ENCODE assay signal across 9 cellular contexts in the genomic region with DNA sequence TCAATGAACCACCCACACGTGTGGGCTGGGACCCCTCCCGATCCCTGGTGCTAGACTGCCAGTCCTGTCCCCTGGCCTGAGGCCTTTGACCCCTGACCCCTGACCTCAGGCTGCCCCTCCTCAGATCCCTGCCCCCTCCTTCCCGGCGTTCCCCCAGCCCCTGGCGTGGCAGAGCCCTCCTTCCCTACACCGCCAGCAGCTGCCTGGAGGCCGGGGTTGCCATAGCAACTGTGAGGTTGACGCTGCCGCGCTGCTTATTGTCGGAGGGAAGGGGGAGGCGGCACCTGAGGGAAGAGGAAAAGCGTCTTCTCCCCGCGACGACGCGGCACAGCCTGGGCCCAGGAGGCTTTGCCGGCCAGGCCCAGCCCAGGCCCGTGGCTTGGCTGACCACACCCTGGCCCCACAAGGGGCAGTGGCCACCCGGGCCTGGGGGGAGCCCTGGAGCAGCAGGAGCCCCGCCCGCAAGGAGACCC. TPM values are rescaled to one million over a fixed set of nuclear protein-coding genes. Genes with fewer than 3 reads are reported as not detected.
A peak's percentile ranks its signal among the peaks of the same experiment; 100 is the strongest.
DNase-seq lines count a peak whose midpoint lies in the region; ATAC-seq and TF ChIP-seq lines count a peak whose summit lies in the region.
"Had no signal": no experiment of that assay in that cellular context is flagged by ENCODE, and none has a peak within 500 bp of the region (broad histone marks: within the 10 kb centered on the region; RNA-seq: fewer than 3 reads in every experiment).

No MANE protein-coding gene starts in this region.

- no peaks in the 10 kb centered on the region for H3K27me3 ChIP-seq in left ventricle myocardium inferior (ENCODE audit: low read depth)

- H3K36me3 ChIP-seq in left ventricle myocardium inferior: peaks cover 44% of the 10 kb centered on the region

- peak overlapping the region; percentile 46 for H3K27ac ChIP-seq in left ventricle myocardium inferior (replicated peaks)

- intact Hi-C loops in left ventricle myocardium inferior (cut with micrococcal nuclease): no loop called here

- peak; percentile 31 for DNase-seq in NCI-H1048 (lab: John Stamatoyannopoulos, UW)
- DNase-seq in SHP77 treated with DMSO at 0.1 percent for 48 hours (lab: John Stamatoyannopoulos, UW): peak; percentile 70
- DNase-seq in left ventricle myocardium inferior: peak; percentile 52
- DNase-seq in renal cortical epithelial cell (ENCODE audit: low read depth): peak; percentile 40
- DNase-seq in activated T-cell treated with anti-CD3 and anti-CD28 coated beads, Interleukin-2, amount 50 U/mL, for 1 hour: no peak
- no peak for DNase-seq in dedifferentiated amniotic fluid mesenchymal stem cell (ENCODE audit: extremely low spot score)
- DNase-seq in GM10266 (ENCODE audit: extremely low spot score): no peak
- DNase-seq: stimulated activated naive B cell treated with anti-CD40 and anti-IgM and Interleukin-4, amounts not matched to agents 10 μg/mL and 1 μg/mL and 100 μg/mL, for 72 hours had no signal

- no peak for ATAC-seq in HG02759 (IDR thresholded peaks at IDR 0.05; ENCODE audit: unreplicated experiment)
- ATAC-seq: stimulated activated naive B cell treated with anti-CD40 and anti-IgM and Interleukin-4, amounts not matched to agents 10 μg/mL and 1 μg/mL and 100 μg/mL, for 72 hours had no signal

- TF ChIP-seq CTCF in left ventricle myocardium inferior (IDR thresholded peaks at IDR 0.05; ENCODE audit: borderline replicate concordance) (no peak), GM10266 (IDR thresholded peaks at IDR 0.05; ENCODE audit: control insufficient read depth, insufficient read depth, low read depth, missing control alignments) (no peak)

- H3K4me3 ChIP-seq in left ventricle myocardium inferior: no peak overlapping the region

- H3K9me3 ChIP-seq in left ventricle myocardium inferior (replicated peaks): no peaks in the 10 kb centered on the region

- peaks cover 57% of the 10 kb centered on the region for H3K4me1 ChIP-seq in left ventricle myocardium inferior

RNA-seq across cellular contexts. Expression of gene SHANK3, which starts 32.6 kb away (rescaled TPM):
- total RNA-seq in left ventricle myocardium inferior (23.1 TPM), renal cortical epithelial cell (0.87 and 1.7 TPM in 2 replicates)

RNA-seq across cellular contexts. Expression of gene ACR, which starts 32.7 kb away (rescaled TPM):
- total RNA-seq in left ventricle myocardium inferior (0.30 TPM), renal cortical epithelial cell (not detected in 2 replicates)

Comparison
In these comparisons a context has a peak if more than half of its experiments do, and no peak if none do; other contexts are left out.
1. DNase-seq: peak in NCI-H1048 (single experiment), SHP77 treated with DMSO at 0.1 percent for 48 hours (single experiment), left ventricle myocardium inferior (single experiment) and renal cortical epithelial cell (single experiment); none in activated T-cell treated with anti-CD3 and anti-CD28 coated beads, Interleukin-2, amount 50 U/mL, for 1 hour (single experiment), dedifferentiated amniotic fluid mesenchymal stem cell (single experiment) and GM10266 (single experiment).